In the genomic region with DNA sequence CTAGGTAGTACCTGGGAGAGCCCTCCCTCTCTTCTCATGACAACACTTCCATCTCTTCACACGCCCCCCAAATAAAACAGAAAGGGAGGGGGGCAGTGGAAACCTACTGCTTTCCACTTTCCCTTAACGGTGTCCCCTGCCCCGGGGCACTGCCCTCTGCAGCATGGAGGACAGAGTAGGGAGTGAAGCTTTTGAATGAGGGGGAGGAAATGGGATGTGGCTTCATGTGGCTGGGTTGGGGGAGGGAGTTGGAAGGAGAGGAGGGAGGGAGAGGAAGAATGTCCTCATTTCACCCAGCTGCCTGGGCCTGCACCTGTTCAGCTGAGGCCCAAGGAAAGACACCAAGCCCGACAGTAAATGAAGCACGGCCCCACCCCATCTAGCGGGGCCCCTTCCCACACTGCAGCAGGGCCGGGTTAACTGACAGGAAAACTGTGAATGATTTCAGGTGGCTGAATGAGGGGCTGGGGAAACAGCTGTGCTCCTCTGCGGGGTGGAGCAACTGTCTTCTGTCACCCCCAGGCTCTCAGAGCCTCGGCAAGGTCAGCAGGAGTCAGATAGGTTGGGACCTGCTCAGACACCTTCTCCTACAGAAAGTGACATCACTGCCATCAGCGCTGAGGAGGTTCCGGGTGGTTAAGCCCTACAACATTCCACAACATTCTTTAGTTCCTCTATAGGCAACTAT, we compare ENCODE assay signal across 7 cellular contexts. TPM values are rescaled to one million over a fixed set of nuclear protein-coding genes. Genes with fewer than 3 reads are reported as not detected.
DNase-seq lines count a peak whose midpoint lies in the region; ATAC-seq and TF ChIP-seq lines count a peak whose summit lies in the region.

No MANE protein-coding gene starts in this region.

- intact Hi-C loops in activated T-helper 2 cell treated with anti-CD3 and anti-CD28 coated beads, Interferon-gamma antibody, Interleukin-2, Interleukin-4, amounts not matched to agents 10 μg/mL and 5 μg/mL and 100 μg/mL, durations not matched to agents 14 hours and 24 hours and 36 hours (cut with micrococcal nuclease) = loop anchor here (2.0 to 5.0 kb wide), 2 partner anchors 38 to 70 kb away; partner anchors contain the start of gene CCND3

- H3K4me3 Mint-ChIP-seq in activated T-helper 2 cell treated with anti-CD3 and anti-CD28 coated beads, Interferon-gamma antibody, Interleukin-2, Interleukin-4, amounts not matched to agents 10 μg/mL and 5 μg/mL and 100 μg/mL, durations not matched to agents 14 hours and 24 hours and 36 hours (ENCODE audit: low read depth) = peak overlapping the region; percentile 54
- peak overlapping the region in 7 of 8 donors; percentile 57 to 86 (median 66) for H3K4me3 Mint-ChIP-seq in naive B cell

- H3K27me3 Mint-ChIP-seq in activated T-helper 2 cell treated with anti-CD3 and anti-CD28 coated beads, Interferon-gamma antibody, Interleukin-2, Interleukin-4, amounts not matched to agents 10 μg/mL and 5 μg/mL and 100 μg/mL, durations not matched to agents 14 hours and 24 hours and 36 hours (ENCODE audit: low read depth) = no peaks in the 10 kb centered on the region
- no peaks in the 10 kb centered on the region for H3K27me3 Mint-ChIP-seq in naive B cell

- H3K27ac Mint-ChIP-seq in activated T-helper 2 cell treated with anti-CD3 and anti-CD28 coated beads, Interferon-gamma antibody, Interleukin-2, Interleukin-4, amounts not matched to agents 10 μg/mL and 5 μg/mL and 100 μg/mL, durations not matched to agents 14 hours and 24 hours and 36 hours = peak overlapping the region; percentile 93
- peak overlapping the region in 5 of 6 donors; percentile 44 to 92 (median 86) for H3K27ac Mint-ChIP-seq in naive B cell

- peaks cover 59% of the 10 kb centered on the region for H3K4me1 Mint-ChIP-seq in activated T-helper 2 cell treated with anti-CD3 and anti-CD28 coated beads, Interferon-gamma antibody, Interleukin-2, Interleukin-4, amounts not matched to agents 10 μg/mL and 5 μg/mL and 100 μg/mL, durations not matched to agents 14 hours and 24 hours and 36 hours (ENCODE audit: low read depth)
- H3K4me1 Mint-ChIP-seq in naive B cell = peaks cover 53 to 79% (median 68%) of the 10 kb centered on the region in 3 donors

- DNase-seq in NAMALWA (ENCODE audit: low spot score) (peak; percentile 90), naive B cell (no peak)
- no peak for DNase-seq in activated T-helper 2 cell treated with anti-CD3 and anti-CD28 coated beads, Interferon-gamma antibody, Interleukin-2, Interleukin-4, amounts not matched to agents 10 μg/mL and 5 μg/mL and 100 μg/mL, durations not matched to agents 14 hours and 24 hours and 36 hours (ENCODE audit: low spot score)

- peaks cover 20% of the 10 kb centered on the region for H3K36me3 Mint-ChIP-seq in activated T-helper 2 cell treated with anti-CD3 and anti-CD28 coated beads, Interferon-gamma antibody, Interleukin-2, Interleukin-4, amounts not matched to agents 10 μg/mL and 5 μg/mL and 100 μg/mL, durations not matched to agents 14 hours and 24 hours and 36 hours (ENCODE audit: low read depth)
- H3K36me3 Mint-ChIP-seq in naive B cell = no peaks in the 10 kb centered on the region

- H3K9me3 Mint-ChIP-seq in activated T-helper 2 cell treated with anti-CD3 and anti-CD28 coated beads, Interferon-gamma antibody, Interleukin-2, Interleukin-4, amounts not matched to agents 10 μg/mL and 5 μg/mL and 100 μg/mL, durations not matched to agents 14 hours and 24 hours and 36 hours = peaks cover 12% of the 10 kb centered on the region
- no peaks in the 10 kb centered on the region for H3K9me3 Mint-ChIP-seq in naive B cell

- ATAC-seq in GM19463 (IDR thresholded peaks at IDR 0.05; ENCODE audit: unreplicated experiment) (peak; percentile 60), naive B cell (ENCODE audit: low read depth in 2 of 2) (peak; percentile 48 to 59), GM19023 (IDR thresholded peaks at IDR 0.05; ENCODE audit: unreplicated experiment) (no peak), HG03521 (IDR thresholded peaks at IDR 0.05; ENCODE audit: unreplicated experiment) (no peak), SK-N-SH treated with all-trans-retinoic acid at 6 μM for 48 hours (no peak)

TF ChIP-seq in SK-N-SH treated with all-trans-retinoic acid at 6 μM for 48 hours, 23 proteins besides CTCF, POLR2A, EP300 and RAD21:
- TF ChIP-seq, protein P1, sequence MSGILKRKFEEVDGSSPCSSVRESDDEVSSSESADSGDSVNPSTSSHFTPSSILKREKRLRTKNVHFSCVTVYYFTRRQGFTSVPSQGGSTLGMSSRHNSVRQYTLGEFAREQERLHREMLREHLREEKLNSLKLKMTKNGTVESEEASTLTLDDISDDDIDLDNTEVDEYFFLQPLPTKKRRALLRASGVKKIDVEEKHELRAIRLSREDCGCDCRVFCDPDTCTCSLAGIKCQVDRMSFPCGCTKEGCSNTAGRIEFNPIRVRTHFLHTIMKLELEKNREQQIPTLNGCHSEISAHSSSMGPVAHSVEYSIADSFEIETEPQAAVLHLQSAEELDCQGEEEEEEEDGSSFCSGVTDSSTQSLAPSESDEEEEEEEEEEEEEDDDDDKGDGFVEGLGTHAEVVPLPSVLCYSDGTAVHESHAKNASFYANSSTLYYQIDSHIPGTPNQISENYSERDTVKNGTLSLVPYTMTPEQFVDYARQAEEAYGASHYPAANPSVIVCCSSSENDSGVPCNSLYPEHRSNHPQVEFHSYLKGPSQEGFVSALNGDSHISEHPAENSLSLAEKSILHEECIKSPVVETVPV (CRISPR knock-in tag; IDR thresholded peaks at IDR 0.05) = no peak
TF ChIP-seq in SK-N-SH treated with all-trans-retinoic acid at 6 μM for 48 hours: peak in this region for 0.

RNA-seq across cellular contexts. Expression of gene TAF8, which starts 40.0 kb away (rescaled TPM):
- total RNA-seq in activated T-helper 2 cell treated with anti-CD3 and anti-CD28 coated beads, Interferon-gamma antibody, Interleukin-2, Interleukin-4, amounts not matched to agents 10 μg/mL and 5 μg/mL and 100 μg/mL, durations not matched to agents 14 hours and 24 hours and 36 hours = 38.8 and 41.9 TPM in 2 replicates
- polyA plus RNA-seq in naive B cell (ENCODE audit: low read depth in 6 of 6) = 10 to 100 TPM; 10.3 to 25.6 (median 18.6) TPM

Comparison
In these comparisons a context has a peak if more than half of its experiments do, and no peak if none do; other contexts are left out.
1. ATAC-seq: peak in GM19463 (single experiment) and naive B cell (2 of 2); none in GM19023 (single experiment), HG03521 (single experiment) and SK-N-SH treated with all-trans-retinoic acid at 6 μM for 48 hours (single experiment).